ENCODE assay signal across 15 cellular contexts in genomic region chr6:31627690-31628287, GRCh38. TPM values are rescaled to one million over a fixed set of nuclear protein-coding genes. Genes with fewer than 3 reads are reported as not detected.
"Had no signal": no experiment of that assay in that cellular context is flagged by ENCODE, and none has a peak within 500 bp of the region (broad histone marks: within the 10 kb centered on the region; RNA-seq: fewer than 3 reads in every experiment).

No MANE protein-coding gene starts in this region.

- H3K27me3 Mint-ChIP-seq: activated B cell treated with CpG ODN at 0.5 μM for 24 hours; activated CD8-positive, alpha-beta memory T cell treated with anti-CD3 and anti-CD28 coated beads, Interleukin-2, amount 10 ng/mL, durations not matched to agents 7 days and 5 days; stimulated activated naive B cell treated with anti-CD40 and anti-IgM and Interleukin-4, amounts not matched to agents 10 μg/mL and 1 μg/mL and 100 μg/mL, for 72 hours; type B pancreatic cell had no signal

- H3K4me2 ChIP-seq: smooth muscle cell had no signal

- H3K4me3 ChIP-seq: smooth muscle cell, suprapubic skin had no signal

- H3K27me3 ChIP-seq: suprapubic skin had no signal

- H3K9me3 ChIP-seq: suprapubic skin had no signal

- H3K27ac Mint-ChIP-seq: activated CD8-positive, alpha-beta memory T cell treated with anti-CD3 and anti-CD28 coated beads, Interleukin-2, amount 10 ng/mL, durations not matched to agents 7 days and 5 days; stimulated activated naive B cell treated with anti-CD40 and anti-IgM and Interleukin-4, amounts not matched to agents 10 μg/mL and 1 μg/mL and 100 μg/mL, for 72 hours; T-helper 1 cell treated with Interleukin-12 subunit alpha and Interleukin-12 subunit beta and Interleukin-4 antibody, amounts not matched to agents 30 μg/mL and 1 μg/mL, for 36 hours; type B pancreatic cell had no signal

- DNase-seq: activated B cell treated with CpG ODN at 0.5 μM for 24 hours; activated CD4-positive, alpha-beta T cell treated with anti-CD3 and anti-CD28 coated beads, Interleukin-2, amount 50 U/mL, for 1 hour; activated CD8-positive, alpha-beta memory T cell treated with anti-CD3 and anti-CD28 coated beads, Interleukin-2, amount 10 ng/mL, durations not matched to agents 7 days and 5 days; activated T-cell treated with anti-CD3 and anti-CD28 coated beads, Interleukin-2, amount 50 U/mL, for 72 hours; amniotic stem cell; endodermal cell; hippocampal formation; left ventricle myocardium superior; right cardiac atrium; stimulated activated naive B cell treated with anti-CD40 and anti-IgM and Interleukin-4, amounts not matched to agents 10 μg/mL and 1 μg/mL and 100 μg/mL, for 72 hours had no signal

- H3K27ac ChIP-seq: suprapubic skin had no signal

- H3K9me3 Mint-ChIP-seq: activated B cell treated with CpG ODN at 0.5 μM for 24 hours; activated T-cell treated with anti-CD3 and anti-CD28 coated beads, Interleukin-2, amount 50 U/mL, for 72 hours; brain; endodermal cell; stimulated activated naive B cell treated with anti-CD40 and anti-IgM and Interleukin-4, amounts not matched to agents 10 μg/mL and 1 μg/mL and 100 μg/mL, for 72 hours; T-helper 1 cell treated with Interleukin-12 subunit alpha and Interleukin-12 subunit beta and Interleukin-4 antibody, amounts not matched to agents 30 μg/mL and 1 μg/mL, for 36 hours; type B pancreatic cell had no signal

- ATAC-seq: activated CD8-positive, alpha-beta memory T cell treated with anti-CD3 and anti-CD28 coated beads, Interleukin-2, amount 10 ng/mL, durations not matched to agents 7 days and 5 days; activated T-cell treated with anti-CD3 and anti-CD28 coated beads, Interleukin-2, amount 50 U/mL, for 72 hours; left ventricle myocardium superior; right cardiac atrium; stimulated activated naive B cell treated with anti-CD40 and anti-IgM and Interleukin-4, amounts not matched to agents 10 μg/mL and 1 μg/mL and 100 μg/mL, for 72 hours had no signal

- H3K4me3 Mint-ChIP-seq: activated B cell treated with CpG ODN at 0.5 μM for 24 hours; activated CD8-positive, alpha-beta memory T cell treated with anti-CD3 and anti-CD28 coated beads, Interleukin-2, amount 10 ng/mL, durations not matched to agents 7 days and 5 days; activated T-cell treated with anti-CD3 and anti-CD28 coated beads, Interleukin-2, amount 50 U/mL, for 72 hours; brain; endodermal cell; stimulated activated naive B cell treated with anti-CD40 and anti-IgM and Interleukin-4, amounts not matched to agents 10 μg/mL and 1 μg/mL and 100 μg/mL, for 72 hours; T-helper 1 cell treated with Interleukin-12 subunit alpha and Interleukin-12 subunit beta and Interleukin-4 antibody, amounts not matched to agents 30 μg/mL and 1 μg/mL, for 36 hours; type B pancreatic cell had no signal

RNA-seq across cellular contexts. Expression of gene AIF1, which starts 12.8 kb away (rescaled TPM):
- total RNA-seq: smooth muscle cell had no signal
- polyA plus RNA-seq: smooth muscle cell had no signal
